1 cellular context compared by ENCODE assay signal in the genomic region with DNA sequence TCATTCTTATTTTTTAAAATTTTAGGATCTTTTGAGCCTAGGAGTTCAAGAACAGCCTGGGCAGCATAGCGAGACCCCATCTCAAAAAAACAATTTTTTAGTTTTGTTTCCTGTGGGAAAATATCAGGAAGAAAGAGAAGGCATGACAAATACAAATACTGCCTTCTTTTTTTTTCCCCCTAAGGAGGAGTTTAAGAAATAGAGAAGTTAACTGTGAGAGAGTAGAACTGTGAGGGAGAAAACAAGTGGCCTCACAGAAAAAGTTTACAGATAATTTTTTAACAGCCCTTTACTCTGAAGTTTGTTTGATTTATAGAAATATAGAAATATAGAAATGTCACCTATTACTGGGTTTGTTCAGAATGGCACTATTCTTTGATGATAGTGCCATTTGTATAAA.
TF ChIP-seq lines count a peak whose summit lies in the region.

No MANE protein-coding gene starts in this region.

TF ChIP-seq in K562, 482 proteins besides CTCF, POLR2A, EP300 and RAD21:
- TF ChIP-seq RBM25 (IDR thresholded peaks at IDR 0.05; ENCODE audit: low read depth, low read length, severe bottlenecking) (peak; percentile 46), SMAD1 (IDR thresholded peaks at IDR 0.05; ENCODE audit: low read depth, low read length, partially characterized antibody) (no peak)
